ENCODE assay signal across 13 cellular contexts in genomic region chr5:83378624-83379259, GRCh38.
DNase-seq lines count a peak whose midpoint lies in the region; ATAC-seq lines count a peak whose summit lies in the region.
"Had no signal": no experiment of that assay in that cellular context is flagged by ENCODE, and none has a peak within 500 bp of the region (broad histone marks: within the 10 kb centered on the region; RNA-seq: fewer than 3 reads in every experiment).

No MANE protein-coding gene starts in this region.

- H3K27ac Mint-ChIP-seq in activated naive CD4-positive, alpha-beta T cell treated with anti-CD3 and anti-CD28 coated beads, Interleukin-2, amount 10 ng/mL, durations not matched to agents 7 days and 5 days: peak overlapping the region; percentile 52
- peak overlapping the region; percentile 67 for H3K27ac Mint-ChIP-seq in dendritic cell treated with granulocyte-macrophage colony-stimulating factor and Interleukin-4, amounts not matched to agents 40 ng/mL and 50 ng/mL, for 4 days

- intact Hi-C loops in dendritic cell treated with granulocyte-macrophage colony-stimulating factor and Interleukin-4, amounts not matched to agents 40 ng/mL and 50 ng/mL, for 4 days (cut with micrococcal nuclease): no loop called here

- DNase-seq in activated naive CD4-positive, alpha-beta T cell treated with anti-CD3 and anti-CD28 coated beads, Interleukin-2, amount 10 ng/mL, durations not matched to agents 7 days and 5 days: no peak
- no peak for DNase-seq in activated naive CD4-positive, alpha-beta T cell (lab: John Stamatoyannopoulos, UW)
- DNase-seq in iPS-NIHi11 (ENCODE audit: low spot score): peak; percentile 18
- no peak for DNase-seq in DMS 273 treated with DMSO at 0.1 percent for 48 hours (lab: John Stamatoyannopoulos, UW)
- no peak for DNase-seq in DMS79 (lab: John Stamatoyannopoulos, UW)
- DNase-seq: CD4-positive, alpha-beta memory T cell; NCI-H1105 treated with DMSO at 0.1 percent for 48 hours; NCI-H1694; NCI-H2081 treated with DMSO at 0.1 percent for 48 hours had no signal

- CTCF ChIA-PET in activated naive CD4-positive, alpha-beta T cell treated with anti-CD3 and anti-CD28 coated beads, Interleukin-2, amount 10 ng/mL, durations not matched to agents 7 days and 5 days (lab: Charles Lee): no interaction called here

- no peaks in the 10 kb centered on the region for H3K36me3 Mint-ChIP-seq in activated naive CD4-positive, alpha-beta T cell treated with anti-CD3 and anti-CD28 coated beads, Interleukin-2, amount 10 ng/mL, durations not matched to agents 7 days and 5 days
- H3K36me3 Mint-ChIP-seq in dendritic cell treated with granulocyte-macrophage colony-stimulating factor and Interleukin-4, amounts not matched to agents 40 ng/mL and 50 ng/mL, for 4 days (ENCODE audit: low read depth): peaks cover 6% of the 10 kb centered on the region

- no peaks in the 10 kb centered on the region for H3K4me1 Mint-ChIP-seq in activated naive CD4-positive, alpha-beta T cell treated with anti-CD3 and anti-CD28 coated beads, Interleukin-2, amount 10 ng/mL, durations not matched to agents 7 days and 5 days
- H3K4me1 Mint-ChIP-seq in dendritic cell treated with granulocyte-macrophage colony-stimulating factor and Interleukin-4, amounts not matched to agents 40 ng/mL and 50 ng/mL, for 4 days (ENCODE audit: low read depth): peaks cover 41% of the 10 kb centered on the region
- H3K4me1 Mint-ChIP-seq: CD4-positive, alpha-beta memory T cell had no signal

- H3K4me3 Mint-ChIP-seq in activated naive CD4-positive, alpha-beta T cell treated with anti-CD3 and anti-CD28 coated beads, Interleukin-2, amount 10 ng/mL, durations not matched to agents 7 days and 5 days: no peak overlapping the region
- H3K4me3 Mint-ChIP-seq in dendritic cell treated with granulocyte-macrophage colony-stimulating factor and Interleukin-4, amounts not matched to agents 40 ng/mL and 50 ng/mL, for 4 days: no peak overlapping the region
- H3K4me3 Mint-ChIP-seq: CD4-positive, alpha-beta memory T cell had no signal

- ATAC-seq in GM21737 (IDR thresholded peaks at IDR 0.05; ENCODE audit: unreplicated experiment): no peak
- ATAC-seq in HG02610 (IDR thresholded peaks at IDR 0.05; ENCODE audit: unreplicated experiment): no peak
- ATAC-seq: Panc1 had no signal

- H3K9me3 Mint-ChIP-seq in activated naive CD4-positive, alpha-beta T cell treated with anti-CD3 and anti-CD28 coated beads, Interleukin-2, amount 10 ng/mL, durations not matched to agents 7 days and 5 days: no peaks in the 10 kb centered on the region
- H3K9me3 Mint-ChIP-seq in dendritic cell treated with granulocyte-macrophage colony-stimulating factor and Interleukin-4, amounts not matched to agents 40 ng/mL and 50 ng/mL, for 4 days: peaks cover 11% of the 10 kb centered on the region

- no peaks in the 10 kb centered on the region for H3K27me3 Mint-ChIP-seq in activated naive CD4-positive, alpha-beta T cell treated with anti-CD3 and anti-CD28 coated beads, Interleukin-2, amount 10 ng/mL, durations not matched to agents 7 days and 5 days
- H3K27me3 Mint-ChIP-seq in dendritic cell treated with granulocyte-macrophage colony-stimulating factor and Interleukin-4, amounts not matched to agents 40 ng/mL and 50 ng/mL, for 4 days: no peaks in the 10 kb centered on the region
